15 cellular contexts compared by ENCODE assay signal in genomic region chr21:46003575-46004007, GRCh38. TPM values are rescaled to one million over a fixed set of nuclear protein-coding genes. Genes with fewer than 3 reads are reported as not detected.
A peak's percentile ranks its signal among the peaks of the same experiment; 100 is the strongest.
DNase-seq lines count a peak whose midpoint lies in the region; ATAC-seq and TF ChIP-seq lines count a peak whose summit lies in the region.
"Had no signal": no experiment of that assay in that cellular context is flagged by ENCODE, and none has a peak within 500 bp of the region (broad histone marks: within the 10 kb centered on the region; RNA-seq: fewer than 3 reads in every experiment).

No MANE protein-coding gene starts in this region.

- WGBS in prostate gland, result 89% methylated on average over 39 of the region's 42 CpGs

- H3K36me3 ChIP-seq in MG63, result peaks cover 56% of the 10 kb centered on the region
- no peaks in the 10 kb centered on the region for H3K36me3 ChIP-seq in prostate gland
- H3K36me3 ChIP-seq: transverse colon had no signal

- no peak overlapping the region for H3K27ac Mint-ChIP-seq in activated T-helper 2 cell treated with anti-CD3 and anti-CD28 coated beads, Interferon-gamma antibody, Interleukin-2, Interleukin-4, amounts not matched to agents 10 μg/mL and 5 μg/mL and 100 μg/mL, durations not matched to agents 14 hours and 24 hours and 36 hours

- H3K27me3 ChIP-seq in MG63 (no peaks in the 10 kb centered on the region), prostate gland (replicated peaks; ENCODE audit: insufficient read depth) (no peaks in the 10 kb centered on the region)
- H3K27me3 ChIP-seq: ascending aorta, transverse colon had no signal

- H3K4me1 ChIP-seq in prostate gland (replicated peaks), result no peaks in the 10 kb centered on the region
- H3K4me1 ChIP-seq: ascending aorta, transverse colon had no signal

- no peak for ATAC-seq in left lobe of liver
- ATAC-seq: Panc1 had no signal

- intact Hi-C loops in activated T-helper 2 cell treated with anti-CD3 and anti-CD28 coated beads, Interferon-gamma antibody, Interleukin-2, Interleukin-4, amounts not matched to agents 10 μg/mL and 5 μg/mL and 100 μg/mL, durations not matched to agents 14 hours and 24 hours and 36 hours (cut with micrococcal nuclease), result no loop called here
- intact Hi-C loops in prostate gland (cut with DNase I), result no loop called here

- DNase-seq in MG63 (peak; percentile 3), left lobe of liver (ENCODE audit: low spot score) (peak; percentile 42), prostate gland (ENCODE audit: low spot score) (peak; percentile 3), SHP77 treated with DMSO at 0.1 percent for 48 hours (lab: John Stamatoyannopoulos, UW) (no peak), GOT3 (lab: John Stamatoyannopoulos, UW) (no peak), iPS-NIHi7 (ENCODE audit: extremely low spot score) (no peak)
- DNase-seq in activated T-helper 2 cell treated with anti-CD3 and anti-CD28 coated beads, Interferon-gamma antibody, Interleukin-2, Interleukin-4, amounts not matched to agents 10 μg/mL and 5 μg/mL and 100 μg/mL, durations not matched to agents 14 hours and 24 hours and 36 hours (ENCODE audit: low spot score), result peak; percentile 7
- DNase-seq: activated CD4-positive, CD25-positive, alpha-beta regulatory T cell treated with anti-CD3 and anti-CD28 coated beads, Interleukin-2, amount 50 U/mL, for 72 hours; DMS79; NCI-H187; stimulated activated naive CD4-positive, alpha-beta T cell had no signal

- H3K4me3 ChIP-seq in MG63 (no peak overlapping the region), prostate gland (no peak overlapping the region)
- H3K4me3 ChIP-seq: ascending aorta, transverse colon had no signal

- H3K9me3 ChIP-seq in MG63 (no peaks in the 10 kb centered on the region), prostate gland (no peaks in the 10 kb centered on the region)
- H3K9me3 ChIP-seq: ascending aorta, transverse colon had no signal

- no peaks in the 10 kb centered on the region for H3K36me3 Mint-ChIP-seq in activated T-helper 2 cell treated with anti-CD3 and anti-CD28 coated beads, Interferon-gamma antibody, Interleukin-2, Interleukin-4, amounts not matched to agents 10 μg/mL and 5 μg/mL and 100 μg/mL, durations not matched to agents 14 hours and 24 hours and 36 hours (ENCODE audit: low read depth)

- TF ChIP-seq CTCF in prostate gland (IDR thresholded peaks at IDR 0.05), result no peak

- no peak overlapping the region for H3K4me3 Mint-ChIP-seq in activated T-helper 2 cell treated with anti-CD3 and anti-CD28 coated beads, Interferon-gamma antibody, Interleukin-2, Interleukin-4, amounts not matched to agents 10 μg/mL and 5 μg/mL and 100 μg/mL, durations not matched to agents 14 hours and 24 hours and 36 hours (ENCODE audit: low read depth)
- H3K4me3 Mint-ChIP-seq: mesothelial cell of epicardium had no signal

- peaks cover 6% of the 10 kb centered on the region for H3K9me3 Mint-ChIP-seq in activated T-helper 2 cell treated with anti-CD3 and anti-CD28 coated beads, Interferon-gamma antibody, Interleukin-2, Interleukin-4, amounts not matched to agents 10 μg/mL and 5 μg/mL and 100 μg/mL, durations not matched to agents 14 hours and 24 hours and 36 hours
- H3K9me3 Mint-ChIP-seq: mesothelial cell of epicardium had no signal

- no peak for TF ChIP-seq POLR2A in prostate gland (IDR thresholded peaks at IDR 0.05)

- H3K4me1 Mint-ChIP-seq in activated T-helper 2 cell treated with anti-CD3 and anti-CD28 coated beads, Interferon-gamma antibody, Interleukin-2, Interleukin-4, amounts not matched to agents 10 μg/mL and 5 μg/mL and 100 μg/mL, durations not matched to agents 14 hours and 24 hours and 36 hours (ENCODE audit: low read depth), result no peaks in the 10 kb centered on the region
- H3K4me1 Mint-ChIP-seq: mesothelial cell of epicardium had no signal

- no peak overlapping the region for H3K27ac ChIP-seq in prostate gland
- H3K27ac ChIP-seq: ascending aorta had no signal

- no peaks in the 10 kb centered on the region for H3K27me3 Mint-ChIP-seq in activated T-helper 2 cell treated with anti-CD3 and anti-CD28 coated beads, Interferon-gamma antibody, Interleukin-2, Interleukin-4, amounts not matched to agents 10 μg/mL and 5 μg/mL and 100 μg/mL, durations not matched to agents 14 hours and 24 hours and 36 hours (ENCODE audit: low read depth)

RNA-seq across cellular contexts. Expression of gene COL6A1, which starts 22.0 kb away (rescaled TPM):
- total RNA-seq in MG63 (2014; rRNA removed; shearing (Covaris generic); ENCODE audit: low replicate concordance), result 817 and 868 TPM in 2 replicates
- 0.23 and 0.37 TPM in 2 replicates for total RNA-seq in activated T-helper 2 cell treated with anti-CD3 and anti-CD28 coated beads, Interferon-gamma antibody, Interleukin-2, Interleukin-4, amounts not matched to agents 10 μg/mL and 5 μg/mL and 100 μg/mL, durations not matched to agents 14 hours and 24 hours and 36 hours
- total RNA-seq in left lobe of liver, result 48.0 TPM
- 100 to 1,000 TPM; 163 to 265 TPM for total RNA-seq in prostate gland

Comparison
In these comparisons a context has a peak if more than half of its experiments do, and no peak if none do; other contexts are left out.
1. DNase-seq: peak in MG63 (single experiment), activated T-helper 2 cell treated with anti-CD3 and anti-CD28 coated beads, Interferon-gamma antibody, Interleukin-2, Interleukin-4, amounts not matched to agents 10 μg/mL and 5 μg/mL and 100 μg/mL, durations not matched to agents 14 hours and 24 hours and 36 hours (single experiment), left lobe of liver (single experiment) and prostate gland (single experiment); none in SHP77 treated with DMSO at 0.1 percent for 48 hours (single experiment), GOT3 (single experiment) and iPS-NIHi7 (single experiment).
2. RNA of gene COL6A1, which starts 22.0 kb away (total RNA-seq): 817 to 868 TPM in MG63, 163 to 265 TPM in prostate gland and 48.0 TPM in left lobe of liver (single experiment); 0.23 to 0.37 TPM in activated T-helper 2 cell treated with anti-CD3 and anti-CD28 coated beads, Interferon-gamma antibody, Interleukin-2, Interleukin-4, amounts not matched to agents 10 μg/mL and 5 μg/mL and 100 μg/mL, durations not matched to agents 14 hours and 24 hours and 36 hours; every median in the first group is over 10 times any median in the second.